7 cellular contexts compared by ENCODE assay signal in genomic region chr12:64107776-64108175, GRCh38.
"Had no signal": no experiment of that assay in that cellular context is flagged by ENCODE, and none has a peak within 500 bp of the region (broad histone marks: within the 10 kb centered on the region; RNA-seq: fewer than 3 reads in every experiment).

No MANE protein-coding gene starts in this region.

- H3K4me3 ChIP-seq: GM23338, K562 had no signal

- ATAC-seq: GM23338, HepG2, K562 had no signal

- DNase-seq: H9, HCEC 1CT, KG1 had no signal

- H2AFZ ChIP-seq: GM23338 had no signal

- H3K4me2 ChIP-seq: GM23338 had no signal

- H3K27ac ChIP-seq: HL-60 had no signal
